Comparison of ENCODE assay signal across 11 cellular contexts in genomic region chr3:149604125-149604851, GRCh38. TPM values are rescaled to one million over a fixed set of nuclear protein-coding genes. Genes with fewer than 3 reads are reported as not detected.
A peak's percentile ranks its signal among the peaks of the same experiment; 100 is the strongest.
DNase-seq lines count a peak whose midpoint lies in the region; ATAC-seq and TF ChIP-seq lines count a peak whose summit lies in the region.
"Had no signal": no experiment of that assay in that cellular context is flagged by ENCODE, and none has a peak within 500 bp of the region (broad histone marks: within the 10 kb centered on the region; RNA-seq: fewer than 3 reads in every experiment).

No MANE protein-coding gene starts in this region.

- peaks cover 39% of the 10 kb centered on the region for H3K4me1 ChIP-seq in cardiac muscle cell (ENCODE audit: low read depth)
- H3K4me1 ChIP-seq in right atrium auricular region = peaks cover 0 to 52% of the 10 kb centered on the region in 2 donors
- peaks cover 66 to 96% of the 10 kb centered on the region in 2 donors for H3K4me1 ChIP-seq in thoracic aorta (ENCODE audit: control insufficient read depth in 1 of 2, low read depth in 2 of 2)

- DNase-seq in cardiac muscle cell (ENCODE audit: low read depth in 1 of 2, low spot score in 1 of 2) (no peak), right atrium auricular region (ENCODE audit: low spot score) (no peak), astrocyte of the hippocampus (ENCODE audit: low read depth, low spot score) (peak; percentile 38), iPS-NIHi7 (ENCODE audit: extremely low spot score) (peak; percentile 58), thoracic aorta (ENCODE audit: low spot score) (no peak), hepatic stellate cell (ENCODE audit: low spot score) (no peak)
- DNase-seq: activated CD4-positive, alpha-beta T cell treated with anti-CD3 and anti-CD28 coated beads, Interleukin-2, amount 50 U/mL, for 1 hour; cortex of kidney; head of caudate nucleus had no signal

- H3K27ac ChIP-seq in cardiac muscle cell (peak overlapping the region; percentile 51), right atrium auricular region (peak overlapping the region in 1 of 2 donors; percentile 35), thoracic aorta (peak overlapping the region; percentile 10 to 43)

- TF ChIP-seq CTCF in cardiac muscle cell (IDR thresholded peaks at IDR 0.05; ENCODE audit: low read depth, low read length) (no peak), right atrium auricular region (IDR thresholded peaks at IDR 0.05) (no peak), thoracic aorta (IDR thresholded peaks at IDR 0.05) (no peak)

- H3K36me3 ChIP-seq in cardiac muscle cell (no peaks in the 10 kb centered on the region), right atrium auricular region (no peaks in the 10 kb centered on the region), thoracic aorta (no peaks in the 10 kb centered on the region)

- H3K9me3 ChIP-seq in cardiac muscle cell (ENCODE audit: low read depth) (no peaks in the 10 kb centered on the region), right atrium auricular region (no peaks in the 10 kb centered on the region), thoracic aorta (no peaks in the 10 kb centered on the region)

- ATAC-seq in thoracic aorta (ENCODE audit: insufficient number of reproducible peaks, low FRiP score, low read depth) = no peak
- ATAC-seq in GM21619 (IDR thresholded peaks at IDR 0.05; ENCODE audit: unreplicated experiment) = no peak
- ATAC-seq in HG03175 (IDR thresholded peaks at IDR 0.05; ENCODE audit: unreplicated experiment) = no peak

- no peak overlapping the region for H3K4me3 ChIP-seq in cardiac muscle cell
- no peak overlapping the region for H3K4me3 ChIP-seq in right atrium auricular region
- no peak overlapping the region for H3K4me3 ChIP-seq in thoracic aorta

- H3K27me3 ChIP-seq in cardiac muscle cell = no peaks in the 10 kb centered on the region
- H3K27me3 ChIP-seq in right atrium auricular region = no peaks in the 10 kb centered on the region
- no peaks in the 10 kb centered on the region for H3K27me3 ChIP-seq in thoracic aorta (replicated peaks; ENCODE audit: insufficient read depth)

RNA-seq across cellular contexts. Expression of gene WWTR1, which starts 53.5 kb away (rescaled TPM):
- 55.0 and 69.1 TPM in 2 replicates for total RNA-seq in cardiac muscle cell
- 54.8 and 80.6 TPM in 2 replicates for polyA plus RNA-seq in cardiac muscle cell
- 10 to 100 TPM; 53.4 to 73.1 TPM for total RNA-seq in right atrium auricular region
- total RNA-seq in thoracic aorta = 100 to 1,000 TPM; 135 to 243 TPM

Comparison
In these comparisons a context has a peak if more than half of its experiments do, and no peak if none do; other contexts are left out.
1. DNase-seq: peak in astrocyte of the hippocampus (single experiment) and iPS-NIHi7 (single experiment); none in cardiac muscle cell (0 of 2), right atrium auricular region (single experiment), thoracic aorta (single experiment) and hepatic stellate cell (single experiment).